ENCODE assay signal across 19 cellular contexts in the genomic region with DNA sequence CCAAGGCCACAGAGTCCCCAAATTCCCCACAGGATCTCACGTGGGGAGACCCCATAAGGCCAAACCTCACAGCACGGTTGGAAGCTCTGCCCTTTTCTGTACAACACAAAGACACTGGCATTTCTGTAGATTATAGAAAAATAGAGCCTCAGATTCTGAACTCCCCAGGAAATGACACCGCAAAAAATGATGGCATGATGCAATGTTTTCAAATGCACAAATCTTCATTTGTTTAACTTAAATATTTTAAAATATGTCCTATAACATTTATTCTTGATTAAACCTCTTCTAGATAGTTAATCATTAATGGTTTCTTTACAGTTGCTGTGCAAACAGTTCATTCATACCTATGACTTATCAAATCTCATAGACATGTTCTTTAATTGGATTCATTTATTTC. TPM values are rescaled to one million over a fixed set of nuclear protein-coding genes. Genes with fewer than 3 reads are reported as not detected.
"Had no signal": no experiment of that assay in that cellular context is flagged by ENCODE, and none has a peak within 500 bp of the region (broad histone marks: within the 10 kb centered on the region; RNA-seq: fewer than 3 reads in every experiment).

No MANE protein-coding gene starts in this region.

- H3K4me3 ChIP-seq: gastrocnemius medialis, pancreas, upper lobe of left lung had no signal

- H3K27me3 ChIP-seq: gastrocnemius medialis, upper lobe of left lung had no signal

- H3K4me1 ChIP-seq: gastrocnemius medialis, upper lobe of left lung had no signal

- H3K9me3 ChIP-seq: gastrocnemius medialis, pancreas, upper lobe of left lung had no signal

- H3K27ac ChIP-seq: gastrocnemius medialis, pancreas, upper lobe of left lung had no signal

- ATAC-seq: activated naive CD4-positive, alpha-beta T cell treated with anti-CD3 and anti-CD28 coated beads, Interleukin-2, amount 50 U/mL, for 72 hours; esophagus mucosa; gastrocnemius medialis; left ventricle myocardium superior; natural killer cell treated with Interleukin-12 subunit alpha and Interleukin-12 subunit beta and Interleukin-15 and Interleukin-18, amount 100 ng/mL, for 72 hours; pancreas; right cardiac atrium; stimulated activated naive CD8-positive, alpha-beta T cell treated with anti-CD3 and anti-CD28 coated beads, Interleukin-15, Interleukin-2, amounts not matched to agents 100 U/mL and 50 U/mL, for 24 hours; WTC11 had no signal

- DNase-seq: activated gamma-delta T cell treated with Interleukin-2 at 50 U/mL for 16 hours; activated T-cell treated with anti-CD3 and anti-CD28 coated beads, Interleukin-2, amount 50 U/mL, for 1 hour; aorta; caudate nucleus; effector memory CD4-positive, alpha-beta T cell; gastrocnemius medialis; hippocampal formation; left ventricle myocardium superior; pancreas; right cardiac atrium; stimulated activated CD4-positive, alpha-beta T cell treated with anti-CD3 and anti-CD28 coated beads, Interleukin-4, amount 100 ng/mL, for 4 hours; stimulated activated naive CD8-positive, alpha-beta T cell treated with anti-CD3 and anti-CD28 coated beads, Interleukin-15, Interleukin-2, amounts not matched to agents 100 U/mL and 50 U/mL, for 24 hours; T1000; upper lobe of left lung had no signal

- FAIRE-seq: pancreas had no signal

- H3K36me3 ChIP-seq: gastrocnemius medialis, pancreas, upper lobe of left lung had no signal

RNA-seq across cellular contexts. Expression of gene SIM1, which starts 33.8 kb away (rescaled TPM):
- total RNA-seq: activated naive CD4-positive, alpha-beta T cell treated with anti-CD3 and anti-CD28 coated beads, Interleukin-2, amount 50 U/mL, for 72 hours; dermis microvascular lymphatic vessel endothelial cell; esophagus mucosa; left ventricle myocardium superior; natural killer cell treated with Interleukin-12 subunit alpha and Interleukin-12 subunit beta and Interleukin-15 and Interleukin-18, amount 100 ng/mL, for 72 hours; right cardiac atrium; upper lobe of left lung had no signal
- polyA plus RNA-seq: aorta, right cardiac atrium had no signal
